ENCODE assay signal across 1 cellular context in the genomic region with DNA sequence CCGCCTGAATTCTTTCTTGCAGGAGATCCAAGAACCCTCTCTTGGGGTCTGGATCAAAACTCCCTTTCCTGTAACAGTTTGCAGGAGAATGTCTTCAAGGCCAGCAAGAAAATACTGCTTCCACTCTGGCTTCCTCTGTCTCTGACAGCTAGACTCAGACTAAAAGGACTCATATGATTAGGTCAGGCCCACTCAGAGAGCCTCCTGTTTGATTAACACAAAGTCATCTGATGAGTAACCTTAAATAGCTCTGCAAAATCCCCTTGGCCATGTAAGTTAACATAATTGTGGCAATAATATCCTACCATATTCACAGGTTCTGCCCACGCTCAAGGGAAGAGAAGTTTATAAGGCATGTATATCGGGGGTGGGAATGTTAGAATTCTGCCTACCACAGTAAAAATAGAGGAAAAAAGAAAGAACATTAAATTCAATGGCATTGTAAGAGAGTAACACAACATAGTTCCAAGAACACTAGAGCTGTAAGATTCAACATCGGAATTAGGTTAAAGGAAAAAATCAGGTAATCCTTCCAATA.
TF ChIP-seq lines count a peak whose summit lies in the region.

No MANE protein-coding gene starts in this region.

TF ChIP-seq in IMR-90, 13 proteins besides CTCF, POLR2A, EP300 and RAD21 (continued from another document):
- TF ChIP-seq, protein P1, sequence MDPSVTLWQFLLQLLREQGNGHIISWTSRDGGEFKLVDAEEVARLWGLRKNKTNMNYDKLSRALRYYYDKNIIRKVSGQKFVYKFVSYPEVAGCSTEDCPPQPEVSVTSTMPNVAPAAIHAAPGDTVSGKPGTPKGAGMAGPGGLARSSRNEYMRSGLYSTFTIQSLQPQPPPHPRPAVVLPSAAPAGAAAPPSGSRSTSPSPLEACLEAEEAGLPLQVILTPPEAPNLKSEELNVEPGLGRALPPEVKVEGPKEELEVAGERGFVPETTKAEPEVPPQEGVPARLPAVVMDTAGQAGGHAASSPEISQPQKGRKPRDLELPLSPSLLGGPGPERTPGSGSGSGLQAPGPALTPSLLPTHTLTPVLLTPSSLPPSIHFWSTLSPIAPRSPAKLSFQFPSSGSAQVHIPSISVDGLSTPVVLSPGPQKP (IDR thresholded peaks at IDR 0.05; ENCODE audit: borderline replicate concordance, low read depth, low read length): no peak
- TF ChIP-seq MAZ (IDR thresholded peaks at IDR 0.05; ENCODE audit: borderline replicate concordance, low read depth, low read length): no peak
- TF ChIP-seq FOS (IDR thresholded peaks at IDR 0.05; ENCODE audit: low read depth, low read length): no peak
- no peak for TF ChIP-seq RFX5 (IDR thresholded peaks at IDR 0.05; ENCODE audit: low read depth, low read length)
